25 cellular contexts compared by ENCODE assay signal in genomic region chr12:47711448-47711847, GRCh38. TPM values are rescaled to one million over a fixed set of nuclear protein-coding genes. Genes with fewer than 3 reads are reported as not detected.
"Had no signal": no experiment of that assay in that cellular context is flagged by ENCODE, and none has a peak within 500 bp of the region (broad histone marks: within the 10 kb centered on the region; RNA-seq: fewer than 3 reads in every experiment).

No MANE protein-coding gene starts in this region.

- H3K36me3 Mint-ChIP-seq: mesothelial cell of epicardium, natural killer cell, neural progenitor cell had no signal

- H3K36me3 ChIP-seq: colonic mucosa, gastrocnemius medialis, heart right ventricle, neural progenitor cell, right lobe of liver, tibial artery, upper lobe of left lung, vagina had no signal

- H3K9me3 Mint-ChIP-seq: mesothelial cell of epicardium; natural killer cell; neural progenitor cell; stimulated activated effector memory CD8-positive, alpha-beta T cell treated with anti-CD3 and anti-CD28 coated beads, Interleukin-12 subunit alpha, Interleukin-12 subunit beta, amount 100 ng/mL, for 72 hours; stimulated activated naive CD8-positive, alpha-beta T cell treated with anti-CD3 and anti-CD28 coated beads, Interleukin-15, Interleukin-2, amounts not matched to agents 100 ng/mL and 50 ng/mL, for 24 hours had no signal

- H3K27ac ChIP-seq: colonic mucosa, gastrocnemius medialis, heart right ventricle, neural progenitor cell, parathyroid adenoma, psoas muscle, right lobe of liver, tibial artery, upper lobe of left lung, vagina had no signal

- DNase-seq: effector CD4-positive, alpha-beta T cell; gastrocnemius medialis; heart right ventricle; hypothalamus; mammary epithelial cell; natural killer cell; nucleus accumbens; psoas muscle; retina; right lobe of liver; stimulated activated CD4-positive, alpha-beta T cell treated with anti-CD3 and anti-CD28 coated beads, Interleukin-4, amount 100 ng/mL, for 1 hour; stimulated activated CD8-positive, alpha-beta memory T cell treated with anti-CD3 and anti-CD28 coated beads, Interleukin-4, amount 100 ng/mL, for 48 hours; tibial artery; upper lobe of left lung had no signal

- H3K4me3 ChIP-seq: colonic mucosa, gastrocnemius medialis, heart right ventricle, neural progenitor cell, psoas muscle, right lobe of liver, tibial artery, upper lobe of left lung, vagina had no signal

- H3K4me3 Mint-ChIP-seq: mesothelial cell of epicardium; natural killer cell; neural progenitor cell; stimulated activated effector memory CD8-positive, alpha-beta T cell treated with anti-CD3 and anti-CD28 coated beads, Interleukin-12 subunit alpha, Interleukin-12 subunit beta, amount 100 ng/mL, for 72 hours; stimulated activated naive CD8-positive, alpha-beta T cell treated with anti-CD3 and anti-CD28 coated beads, Interleukin-15, Interleukin-2, amounts not matched to agents 100 ng/mL and 50 ng/mL, for 24 hours had no signal

- H3K4me2 ChIP-seq: neural progenitor cell had no signal

- H3K27me3 Mint-ChIP-seq: stimulated activated naive CD8-positive, alpha-beta T cell treated with anti-CD3 and anti-CD28 coated beads, Interleukin-15, Interleukin-2, amounts not matched to agents 100 ng/mL and 50 ng/mL, for 24 hours had no signal

- ATAC-seq: gastrocnemius medialis; heart right ventricle; left lobe of liver; natural killer cell; psoas muscle; right lobe of liver; stimulated activated effector memory CD8-positive, alpha-beta T cell treated with anti-CD3 and anti-CD28 coated beads, Interleukin-12 subunit alpha, Interleukin-12 subunit beta, amount 100 ng/mL, for 72 hours had no signal

- H2AFZ ChIP-seq: neural progenitor cell, parathyroid adenoma had no signal

- H3K79me2 ChIP-seq: parathyroid adenoma had no signal

- H3K9me3 ChIP-seq: colonic mucosa, gastrocnemius medialis, heart right ventricle, psoas muscle, right lobe of liver, tibial artery, upper lobe of left lung, vagina had no signal

- H3K27ac Mint-ChIP-seq: mesothelial cell of epicardium; natural killer cell; neural progenitor cell; stimulated activated naive CD8-positive, alpha-beta T cell treated with anti-CD3 and anti-CD28 coated beads, Interleukin-15, Interleukin-2, amounts not matched to agents 100 ng/mL and 50 ng/mL, for 24 hours had no signal

- H3K9ac ChIP-seq: neural progenitor cell, parathyroid adenoma had no signal

- H3K27me3 ChIP-seq: colonic mucosa, gastrocnemius medialis, heart right ventricle, neural progenitor cell, right lobe of liver, tibial artery, upper lobe of left lung, vagina had no signal

RNA-seq across cellular contexts. Expression of gene ENDOU, which starts 13.8 kb away (rescaled TPM):
- total RNA-seq: colonic mucosa, left lobe of liver, mammary epithelial cell, mucosa of gallbladder, myocyte, right lobe of liver, temporal lobe had no signal
